24 cellular contexts compared by ENCODE assay signal in the genomic region with DNA sequence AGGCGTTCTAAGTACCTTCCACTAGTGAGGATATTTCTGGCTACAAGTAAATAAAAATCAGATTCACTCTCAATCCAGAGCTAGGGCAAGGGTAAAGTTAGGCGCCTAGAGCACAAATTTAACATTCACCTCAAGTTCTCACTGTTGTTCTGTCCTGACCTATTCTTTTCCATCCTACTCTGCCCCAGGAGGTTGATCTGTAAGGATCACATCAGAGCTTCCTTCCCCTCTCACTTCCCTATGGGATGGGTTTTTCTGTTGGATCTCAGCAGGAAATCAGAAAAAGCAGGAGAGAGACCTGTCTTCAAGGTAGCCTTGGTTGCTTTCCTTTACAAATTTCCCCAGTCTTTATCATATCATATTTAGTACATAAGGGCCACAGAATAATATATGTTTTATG.
DNase-seq lines count a peak whose midpoint lies in the region; ATAC-seq and TF ChIP-seq lines count a peak whose summit lies in the region.
"Had no signal": no experiment of that assay in that cellular context is flagged by ENCODE, and none has a peak within 500 bp of the region (broad histone marks: within the 10 kb centered on the region; RNA-seq: fewer than 3 reads in every experiment).

No MANE protein-coding gene starts in this region.

- H3K79me2 ChIP-seq in neural cell (replicated peaks; ENCODE audit: insufficient read depth, low read length) = no peaks in the 10 kb centered on the region

- CTCF ChIA-PET in WTC11 (lab: Charles Lee) = no interaction called here

- no peak overlapping the region for H2AFZ ChIP-seq in neural cell (ENCODE audit: low read depth, low read length)

- H3K4me3 ChIP-seq in neural cell (ENCODE audit: low read length) = no peak overlapping the region
- H3K4me3 ChIP-seq: BLaER1, GM12878 had no signal

- H3K4me2 ChIP-seq in neural cell (ENCODE audit: low read length) = no peak overlapping the region
- H3K4me2 ChIP-seq: BLaER1 had no signal

- no peak for TF ChIP-seq EP300 in neural cell (conservative IDR thresholded peaks at IDR 0.05; ENCODE audit: poor library complexity, severe bottlenecking)

- no peaks in the 10 kb centered on the region for H3K36me3 ChIP-seq in neural cell (ENCODE audit: insufficient read depth, low read length)
- H3K36me3 ChIP-seq: BE2C, BLaER1 had no signal

- DNase-seq in WTC11 (ENCODE audit: low spot score) (no peak), iPS-NIHi11 (ENCODE audit: low spot score) (peak; percentile 3), SW480 (ENCODE audit: low spot score) (no peak)
- DNase-seq in effector memory CD8-positive, alpha-beta T cell = no peak
- DNase-seq: 8988T; ACHN; BE2C; C1 segment of cervical spinal cord; CD4-positive, alpha-beta memory T cell; CD4-positive, CD25-positive, alpha-beta regulatory T cell; CD8-positive, alpha-beta memory T cell; COR-L47; DMS 273 treated with DMSO at 0.1 percent for 48 hours; DMS153; DMS53; DMS79; DND-41; EL; GDM1 had no signal

- H3K4me1 Mint-ChIP-seq in WTC11 = no peaks in the 10 kb centered on the region
- H3K4me1 Mint-ChIP-seq in effector memory CD8-positive, alpha-beta T cell (ENCODE audit: low read depth in 2 of 2) = no peaks in the 10 kb centered on the region
- H3K4me1 Mint-ChIP-seq: CD14-positive monocyte; CD4-positive, alpha-beta memory T cell; CD4-positive, CD25-positive, alpha-beta regulatory T cell; CD8-positive, alpha-beta memory T cell had no signal

- no peak overlapping the region for H3K9ac ChIP-seq in neural cell (ENCODE audit: low read length)
- H3K9ac ChIP-seq: BLaER1 had no signal

- TF ChIP-seq RAD21 in neural cell (conservative IDR thresholded peaks at IDR 0.05) = no peak

- ATAC-seq in WTC11 (peak; percentile 60), HG02973 (IDR thresholded peaks at IDR 0.05; ENCODE audit: unreplicated experiment) (no peak)
- ATAC-seq in effector memory CD8-positive, alpha-beta T cell (replicated peaks) = no peak
- ATAC-seq: GM12878 had no signal

- H3K9me3 Mint-ChIP-seq in WTC11 = peaks cover 6% of the 10 kb centered on the region
- peaks cover 6% of the 10 kb centered on the region in 2 donors for H3K9me3 Mint-ChIP-seq in effector memory CD8-positive, alpha-beta T cell

- H3K27ac Mint-ChIP-seq in WTC11 = no peak overlapping the region
- no peak overlapping the region for H3K27ac Mint-ChIP-seq in effector memory CD8-positive, alpha-beta T cell
- H3K27ac Mint-ChIP-seq: CD14-positive monocyte; CD4-positive, alpha-beta memory T cell; CD4-positive, CD25-positive, alpha-beta regulatory T cell; CD8-positive, alpha-beta memory T cell had no signal

- no peaks in the 10 kb centered on the region for H3K9me2 ChIP-seq in neural cell (ENCODE audit: insufficient read depth, low read length)

- H3K27ac ChIP-seq in neural cell (ENCODE audit: low read length) = peak overlapping the region; percentile 93
- H3K27ac ChIP-seq: BLaER1 had no signal

- H4K20me1 ChIP-seq in neural cell (ENCODE audit: insufficient read depth) = no peaks in the 10 kb centered on the region
- H4K20me1 ChIP-seq: BLaER1 had no signal

- H3K27me3 ChIP-seq in neural cell (ENCODE audit: insufficient read depth, low read depth, low read length) = no peaks in the 10 kb centered on the region
- H3K27me3 ChIP-seq: BE2C, BLaER1 had no signal

- POLR2A ChIA-PET in WTC11 (lab: Charles Lee) = no interaction called here

- H3K9me3 ChIP-seq in neural cell (ENCODE audit: low read length) = no peaks in the 10 kb centered on the region
- H3K9me3 ChIP-seq: BE2C, BLaER1 had no signal

- H3K36me3 Mint-ChIP-seq in WTC11 = no peaks in the 10 kb centered on the region
- no peaks in the 10 kb centered on the region for H3K36me3 Mint-ChIP-seq in effector memory CD8-positive, alpha-beta T cell (ENCODE audit: insufficient read depth)
- H3K36me3 Mint-ChIP-seq: CD14-positive monocyte; CD4-positive, alpha-beta memory T cell; CD4-positive, CD25-positive, alpha-beta regulatory T cell; CD8-positive, alpha-beta memory T cell had no signal

- no peaks in the 10 kb centered on the region for H3F3A ChIP-seq in neural cell (ENCODE audit: insufficient read depth, low read length, poor library complexity, severe bottlenecking)

- no peak overlapping the region for H3K4me3 Mint-ChIP-seq in WTC11
- H3K4me3 Mint-ChIP-seq in effector memory CD8-positive, alpha-beta T cell = no peak overlapping the region
- H3K4me3 Mint-ChIP-seq: CD14-positive monocyte; CD4-positive, alpha-beta memory T cell; CD4-positive, CD25-positive, alpha-beta regulatory T cell; CD8-positive, alpha-beta memory T cell had no signal

- H3K27me3 Mint-ChIP-seq in WTC11 (ENCODE audit: low read depth) = no peaks in the 10 kb centered on the region; the same call in 1 of the 2 replicates
- H3K27me3 Mint-ChIP-seq in effector memory CD8-positive, alpha-beta T cell = no peaks in the 10 kb centered on the region
- H3K27me3 Mint-ChIP-seq: CD4-positive, alpha-beta memory T cell; CD4-positive, CD25-positive, alpha-beta regulatory T cell; CD8-positive, alpha-beta memory T cell had no signal

- TF ChIP-seq CTCF in WTC11 (IDR thresholded peaks at IDR 0.05) (no peak), neural cell (IDR thresholded peaks at IDR 0.05; ENCODE audit: poor library complexity, severe bottlenecking) (no peak)

TF ChIP-seq in WTC11, 78 proteins besides CTCF, POLR2A, EP300 and RAD21 (continues in another document):
- TF ChIP-seq ZNF671 (CRISPR knock-in tag; IDR thresholded peaks at IDR 0.05) (no peak), ZNF232 (CRISPR knock-in tag; IDR thresholded peaks at IDR 0.05) (no peak), MLX (CRISPR knock-in tag; IDR thresholded peaks at IDR 0.05) (no peak)
- TF ChIP-seq, protein P1, sequence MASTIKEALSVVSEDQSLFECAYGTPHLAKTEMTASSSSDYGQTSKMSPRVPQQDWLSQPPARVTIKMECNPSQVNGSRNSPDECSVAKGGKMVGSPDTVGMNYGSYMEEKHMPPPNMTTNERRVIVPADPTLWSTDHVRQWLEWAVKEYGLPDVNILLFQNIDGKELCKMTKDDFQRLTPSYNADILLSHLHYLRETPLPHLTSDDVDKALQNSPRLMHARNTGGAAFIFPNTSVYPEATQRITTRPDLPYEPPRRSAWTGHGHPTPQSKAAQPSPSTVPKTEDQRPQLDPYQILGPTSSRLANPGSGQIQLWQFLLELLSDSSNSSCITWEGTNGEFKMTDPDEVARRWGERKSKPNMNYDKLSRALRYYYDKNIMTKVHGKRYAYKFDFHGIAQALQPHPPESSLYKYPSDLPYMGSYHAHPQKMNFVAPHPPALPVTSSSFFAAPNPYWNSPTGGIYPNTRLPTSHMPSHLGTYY (CRISPR knock-in tag; IDR thresholded peaks at IDR 0.05) = no peak

TF ChIP-seq in neural cell, 6 proteins besides CTCF, POLR2A, EP300 and RAD21:
- TF ChIP-seq REST (IDR thresholded peaks at IDR 0.05; ENCODE audit: borderline replicate concordance) (no peak), TAF1 (IDR thresholded peaks at IDR 0.05; ENCODE audit: low read depth) (no peak), POLR2AphosphoS5 (IDR thresholded peaks at IDR 0.05) (no peak), MXI1 (conservative IDR thresholded peaks at IDR 0.05; ENCODE audit: poor library complexity, severe bottlenecking) (no peak), SMC3 (conservative IDR thresholded peaks at IDR 0.05; ENCODE audit: poor library complexity) (no peak), EZH2 (IDR thresholded peaks at IDR 0.05; ENCODE audit: borderline replicate concordance, insufficient read depth, low read length, poor library complexity, severe bottlenecking) (no peak)
